14 cellular contexts compared by ENCODE assay signal in the genomic region with DNA sequence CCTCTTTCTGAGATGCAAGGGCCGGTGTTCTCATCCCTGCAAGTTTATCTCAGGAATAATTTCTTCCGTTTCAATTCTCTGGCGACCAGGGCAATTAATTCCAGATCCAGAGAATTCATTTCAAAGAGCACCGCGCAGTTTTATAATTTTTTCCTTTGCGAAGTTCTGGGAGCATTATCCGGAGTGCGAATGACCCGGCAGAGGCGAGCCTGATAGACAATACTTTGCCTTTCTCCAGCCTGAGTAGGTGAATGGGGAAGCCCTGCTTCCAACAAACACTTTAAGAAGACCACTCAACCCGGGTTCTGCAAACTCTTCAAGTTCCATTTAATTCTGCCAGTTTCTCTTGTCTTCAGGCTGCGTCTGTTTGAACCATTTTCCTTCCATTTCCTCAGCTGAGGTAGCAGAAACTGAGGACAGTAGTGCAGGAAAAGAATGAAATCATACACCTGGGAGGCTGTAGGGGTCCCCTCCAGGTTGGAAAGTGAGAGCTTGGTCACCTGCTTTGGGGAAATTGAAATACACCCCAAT. TPM values are rescaled to one million over a fixed set of nuclear protein-coding genes. Genes with fewer than 3 reads are reported as not detected.
DNase-seq lines count a peak whose midpoint lies in the region; ATAC-seq and TF ChIP-seq lines count a peak whose summit lies in the region.
"Had no signal": no experiment of that assay in that cellular context is flagged by ENCODE, and none has a peak within 500 bp of the region (broad histone marks: within the 10 kb centered on the region; RNA-seq: fewer than 3 reads in every experiment).

No MANE protein-coding gene starts in this region.

- peaks cover 2% of the 10 kb centered on the region for H3K27me3 ChIP-seq in right cardiac atrium (ENCODE audit: control insufficient read depth, insufficient read depth)
- H3K27me3 ChIP-seq in hepatocyte = peaks cover 95% of the 10 kb centered on the region
- peaks cover 97% of the 10 kb centered on the region for H3K27me3 ChIP-seq in osteoblast (ENCODE audit: insufficient read depth, low read length)
- peaks cover 0 to 4% of the 10 kb centered on the region in 2 donors for H3K27me3 ChIP-seq in aorta (ENCODE audit: control insufficient read depth in 1 of 2, insufficient read depth in 2 of 2, low read length in 1 of 2)

- no peaks in the 10 kb centered on the region for H3K9me2 ChIP-seq in hepatocyte (replicated peaks; ENCODE audit: insufficient read depth)

- H3K4me3 ChIP-seq in right cardiac atrium (ENCODE audit: low read length) (peak overlapping the region; percentile 25), hepatocyte (peak overlapping the region; percentile 70), osteoblast (ENCODE audit: insufficient read depth, low read length) (no peak overlapping the region), aorta (ENCODE audit: low read length in 2 of 2) (peak overlapping the region; percentile 39 to 74)

- H3K4me1 ChIP-seq in right cardiac atrium (ENCODE audit: control insufficient read depth, insufficient read depth, low read length) (peaks cover 9% of the 10 kb centered on the region), hepatocyte (ENCODE audit: insufficient read depth) (peaks cover 17% of the 10 kb centered on the region), osteoblast (ENCODE audit: insufficient read depth, low read length) (peaks cover 7% of the 10 kb centered on the region), aorta (ENCODE audit: control insufficient read depth in 1 of 2, insufficient read depth in 2 of 2, low read length in 2 of 2) (no peaks in the 10 kb centered on the region)

- no peaks in the 10 kb centered on the region for H3K79me2 ChIP-seq in hepatocyte
- H3K79me2 ChIP-seq in osteoblast (ENCODE audit: insufficient read depth, low read length) = no peaks in the 10 kb centered on the region

- H3K4me2 ChIP-seq in hepatocyte (peak overlapping the region; percentile 96), osteoblast (ENCODE audit: insufficient read depth, low read length) (peak overlapping the region; percentile 78)

- H3K36me3 ChIP-seq in hepatocyte (replicated peaks; ENCODE audit: insufficient read depth, low read depth) = no peaks in the 10 kb centered on the region
- no peaks in the 10 kb centered on the region for H3K36me3 ChIP-seq in osteoblast (ENCODE audit: insufficient read depth, low read length)
- no peaks in the 10 kb centered on the region for H3K36me3 ChIP-seq in aorta (ENCODE audit: control insufficient read depth in 1 of 2, insufficient read depth in 2 of 2, low read length in 1 of 2)

- no peaks in the 10 kb centered on the region for H4K20me1 ChIP-seq in hepatocyte (ENCODE audit: insufficient read depth, poor library complexity, severe bottlenecking)
- H4K20me1 ChIP-seq in osteoblast (ENCODE audit: insufficient read depth, low read length) = no peaks in the 10 kb centered on the region

- no peak overlapping the region for H3K27ac ChIP-seq in right cardiac atrium (ENCODE audit: low read length)
- H3K27ac ChIP-seq in hepatocyte = no peak overlapping the region
- no peak overlapping the region for H3K27ac ChIP-seq in osteoblast (ENCODE audit: low read depth, low read length)
- H3K27ac ChIP-seq in aorta (ENCODE audit: low read depth in 1 of 2, low read length in 2 of 2) = no peak overlapping the region

- H2AFZ ChIP-seq in hepatocyte = no peak overlapping the region
- no peak overlapping the region for H2AFZ ChIP-seq in osteoblast (ENCODE audit: low read length)

- ATAC-seq in right cardiac atrium = no peak
- ATAC-seq in Right ventricle myocardium superior (ENCODE audit: poor library complexity) = no peak
- ATAC-seq in aorta (ENCODE audit: low FRiP score) = no peak
- no peak for ATAC-seq in GM19397 (IDR thresholded peaks at IDR 0.05; ENCODE audit: unreplicated experiment)
- ATAC-seq in GM19395 (IDR thresholded peaks at IDR 0.05; ENCODE audit: unreplicated experiment) = no peak

- H3K9me3 ChIP-seq in right cardiac atrium (ENCODE audit: control insufficient read depth, low read length) = no peaks in the 10 kb centered on the region
- no peaks in the 10 kb centered on the region for H3K9me3 ChIP-seq in hepatocyte (ENCODE audit: low read depth)
- H3K9me3 ChIP-seq in osteoblast (ENCODE audit: low read depth, low read length) = peaks cover 2% of the 10 kb centered on the region
- no peaks in the 10 kb centered on the region for H3K9me3 ChIP-seq in aorta (ENCODE audit: control insufficient read depth, low read length)

- TF ChIP-seq CTCF in hepatocyte (IDR thresholded peaks at IDR 0.05; ENCODE audit: poor library complexity) = no peak
- no peak for TF ChIP-seq CTCF in osteoblast (IDR thresholded peaks at IDR 0.05; ENCODE audit: extremely low read depth, low read depth, low read length)

- 5% methylated on average over 12 of the region's 12 CpGs for WGBS in right cardiac atrium
- 13% methylated on average over 12 of the region's 12 CpGs for WGBS in hepatocyte (ENCODE audit: low lambda C conversion rate, missing lambda C conversion rate)
- 8 to 9% methylated on average over 12 of the region's 12 CpGs for WGBS in aorta, 2 donors

- intact Hi-C loops in right cardiac atrium (cut with DNase I) = no loop called here
- intact Hi-C loops in Right ventricle myocardium superior (cut with DNase I) = no loop called here
- intact Hi-C loops in aorta (cut with DNase I) = no loop called here

- DNase-seq in right cardiac atrium (no peak), Right ventricle myocardium superior (no peak), hepatocyte (ENCODE audit: low spot score) (no peak), osteoblast (ENCODE audit: insufficient read length, low spot score, missing footprints) (peak; percentile 88), aorta (no peak), cortex of kidney (lab: John Stamatoyannopoulos, UW) (no peak)
- DNase-seq: effector CD8-positive, alpha-beta T cell; HCEC 1CT; NCI-H748 treated with DMSO at 0.1 percent for 48 hours; SHP77 treated with DMSO at 0.1 percent for 48 hours had no signal

RNA-seq across cellular contexts. Expression of gene VGLL2, which starts 1.0 kb away (rescaled TPM):
- total RNA-seq in right cardiac atrium (10 to 100 TPM in 1 of 4 donors, 1 to 10 TPM in 3; 1.9 to 22.8 (median 3.5) TPM), Right ventricle myocardium superior (not detected), hepatocyte (not detected in 2 replicates), osteoblast (not detected in 2 replicates), aorta (not detected)
- polyA plus RNA-seq in right cardiac atrium (1.8 TPM), hepatocyte (0.29 TPM in 1 of 2 replicates, not detected in the other), aorta (not detected)
- total RNA-seq: frontal cortex, lower leg skin had no signal
